Comparison of ENCODE assay signal across 8 cellular contexts in the genomic region with DNA sequence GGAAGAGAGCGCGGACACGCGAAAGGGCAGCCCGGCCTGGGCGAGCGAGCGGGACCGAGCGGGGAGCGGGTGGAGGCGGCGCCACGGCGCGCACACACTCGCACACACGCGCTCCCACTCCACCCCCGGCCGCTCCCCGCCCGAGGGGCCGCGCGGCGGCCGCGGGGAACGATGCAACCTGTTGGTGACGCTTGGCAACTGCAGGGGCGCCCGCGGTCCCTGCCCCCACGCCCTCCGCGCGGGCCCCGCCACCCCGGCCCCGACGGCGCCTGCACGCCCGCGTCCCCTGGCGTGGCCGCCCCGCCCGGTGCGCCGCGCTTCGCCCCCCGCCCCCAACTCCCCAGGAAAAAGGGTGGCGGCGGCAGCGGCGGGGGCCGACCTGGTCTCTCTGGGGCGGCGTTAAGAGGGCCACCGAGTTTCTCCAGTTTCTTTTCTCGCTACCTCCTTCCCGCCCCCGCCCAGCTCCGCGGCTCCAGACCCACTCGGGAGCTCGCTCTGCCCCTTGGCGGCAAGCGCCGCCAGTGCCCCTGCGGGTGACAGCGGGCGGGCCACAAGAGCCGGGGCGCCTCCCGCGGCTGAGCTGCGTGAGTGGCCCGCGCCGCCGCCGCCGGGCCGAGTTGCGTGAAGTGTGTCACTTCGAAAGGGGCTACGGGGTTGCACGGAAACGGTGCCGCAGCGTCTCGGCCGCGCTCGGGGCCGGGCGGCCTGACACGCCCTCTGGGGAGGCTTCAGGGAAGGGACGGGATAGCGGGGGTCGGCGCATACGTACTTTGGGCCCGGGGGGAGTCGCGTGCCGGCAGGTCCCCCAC. TPM values are rescaled to one million over a fixed set of nuclear protein-coding genes. Genes with fewer than 3 reads are reported as not detected.
DNase-seq lines count a peak whose midpoint lies in the region; ATAC-seq lines count a peak whose summit lies in the region.

A gene (minus strand): TSS at position 80 of the 809 bp plus-strand sequence. CDS start 2,847 bp downstream, outside the sequence.

- ATAC-seq in GM19023 (IDR thresholded peaks at IDR 0.05; ENCODE audit: unreplicated experiment) = peak; percentile 63
- peak; percentile 60 for ATAC-seq in HG03280 (IDR thresholded peaks at IDR 0.05; ENCODE audit: unreplicated experiment)

- peaks cover 0 to 26% (median 4%) of the 10 kb centered on the region in 11 experiments; a peak in 8 of 22 replicates for H3K27me3 ChIP-seq in BLaER1 treated with 17β-estradiol and CSF1 and Interleukin-3, amounts not matched to agents 10 nM and 100 nM
- H3K27me3 ChIP-seq in endocrine pancreas (ENCODE audit: control insufficient read depth, insufficient read depth, low read length) = no peaks in the 10 kb centered on the region

- peaks cover 17 to 25% (median 21%) of the 10 kb centered on the region in 11 experiments for H3K36me3 ChIP-seq in BLaER1 treated with 17β-estradiol and CSF1 and Interleukin-3, amounts not matched to agents 10 nM and 100 nM
- H3K36me3 ChIP-seq in endocrine pancreas (ENCODE audit: control insufficient read depth, insufficient read depth, low read length) (no peaks in the 10 kb centered on the region), mesodermal cell (ENCODE audit: control insufficient read depth, insufficient read depth, low read length) (peaks cover 5% of the 10 kb centered on the region)

- peaks cover 11 to 27% (median 16%) of the 10 kb centered on the region in 10 experiments; a peak in 16 of 20 replicates for H3K4me1 ChIP-seq in BLaER1 treated with 17β-estradiol and CSF1 and Interleukin-3, amounts not matched to agents 10 nM and 100 nM
- peaks cover 20% of the 10 kb centered on the region for H3K4me1 ChIP-seq in endocrine pancreas (ENCODE audit: control insufficient read depth, insufficient read depth, low read length)
- peaks cover 9% of the 10 kb centered on the region for H3K4me1 ChIP-seq in mesodermal cell (ENCODE audit: control insufficient read depth, insufficient read depth, low read length, poor library complexity, severe bottlenecking)

- H3K27ac ChIP-seq in BLaER1 treated with 17β-estradiol and CSF1 and Interleukin-3, amounts not matched to agents 10 nM and 100 nM = peak within 1 kb of the TSS; percentile 96 to 100 (median 99)
- peak within 1 kb of the TSS; percentile 74 for H3K27ac ChIP-seq in mesodermal cell (ENCODE audit: low read depth, low read length, severe bottlenecking)

- H3K4me3 ChIP-seq in BLaER1 treated with 17β-estradiol and CSF1 and Interleukin-3, amounts not matched to agents 10 nM and 100 nM = peak within 1 kb of the TSS; percentile 86 to 99 (median 96)
- H3K4me3 ChIP-seq in endocrine pancreas (ENCODE audit: control insufficient read depth, insufficient read depth, low read length) = peak within 1 kb of the TSS; percentile 97
- peak within 1 kb of the TSS; percentile 76 for H3K4me3 ChIP-seq in mesodermal cell (ENCODE audit: extremely low read depth, insufficient read depth, low read length, poor library complexity, severe bottlenecking)

- peaks cover 36 to 44% (median 41%) of the 10 kb centered on the region in 11 experiments for H4K20me1 ChIP-seq in BLaER1 treated with 17β-estradiol and CSF1 and Interleukin-3, amounts not matched to agents 10 nM and 100 nM

- 0 to 1% methylated on average over 40 to 50 of the region's 111 CpGs for WGBS in mesodermal cell (ENCODE audit: insufficient coverage in 2 of 2), 2 experiments

- H3K9ac ChIP-seq in BLaER1 treated with 17β-estradiol and CSF1 and Interleukin-3, amounts not matched to agents 10 nM and 100 nM = peak within 1 kb of the TSS; percentile 95 to 99 (median 98)
- H3K9ac ChIP-seq in endocrine pancreas (ENCODE audit: control insufficient read depth, insufficient read depth, low read length) = peak within 1 kb of the TSS; percentile 84

- peak within 1 kb of the TSS; percentile 88 to 97 (median 95) for H3K4me2 ChIP-seq in BLaER1 treated with 17β-estradiol and CSF1 and Interleukin-3, amounts not matched to agents 10 nM and 100 nM

- no peaks in the 10 kb centered on the region for H3K9me3 ChIP-seq in BLaER1 treated with 17β-estradiol and CSF1 and Interleukin-3, amounts not matched to agents 10 nM and 100 nM (replicated peaks in 1 of 11)
- H3K9me3 ChIP-seq in endocrine pancreas (ENCODE audit: control insufficient read depth, low read length) (no peaks in the 10 kb centered on the region), mesodermal cell (ENCODE audit: control insufficient read depth, low read length) (no peaks in the 10 kb centered on the region)

- peak; percentile 51 for DNase-seq in NK-92 (lab: John Stamatoyannopoulos, UW; ENCODE audit: unreplicated experiment)
- peak; percentile 53 to 77 (median 76) for DNase-seq in activated CD8-positive, alpha-beta memory T cell treated with anti-CD3 and anti-CD28 coated beads for 48 hours (ENCODE audit: low read depth in 2 of 3, low spot score in 2 of 3)
- peak; percentile 74 to 83 for DNase-seq in stimulated activated CD8-positive, alpha-beta memory T cell treated with anti-CD3 and anti-CD28 coated beads, Interleukin-15, amount 100 ng/mL, for 4 hours (ENCODE audit: low read depth in 2 of 2)

RNA-seq across cellular contexts. Expression of the gene that starts here (rescaled TPM):
- 8.3 TPM for polyA plus RNA-seq in mesodermal cell (2013, experiment 1 of 2)
- 9.3 TPM for polyA plus RNA-seq in mesodermal cell (2013, experiment 2 of 2)

Comparison
In these comparisons a context has a peak if more than half of its experiments do, and no peak if none do; other contexts are left out.
1. Peak in every context shown above with its lines: DNase-seq, ATAC-seq, H3K4me3 ChIP-seq and H3K27ac ChIP-seq.